ENCODE assay signal across 21 cellular contexts in the genomic region with DNA sequence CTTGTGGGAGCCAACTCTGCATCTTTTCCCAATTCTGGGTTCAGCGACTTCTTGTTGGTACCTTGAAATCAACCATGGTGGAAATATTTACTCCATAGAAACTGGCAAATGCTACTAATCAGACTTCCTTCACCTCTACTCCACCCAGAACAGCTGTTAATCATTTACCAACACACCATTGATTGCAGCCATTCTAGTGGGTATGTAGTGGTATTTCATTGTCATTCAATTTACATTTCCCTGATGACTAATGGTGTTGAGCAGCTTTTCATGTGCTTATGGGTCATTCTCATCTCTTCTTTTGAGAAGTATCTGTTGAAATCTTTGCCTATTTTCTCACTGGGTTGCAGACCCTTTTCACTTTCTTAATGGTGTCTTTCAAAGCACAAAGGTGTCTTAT.
A peak's percentile ranks its signal among the peaks of the same experiment; 100 is the strongest.
DNase-seq lines count a peak whose midpoint lies in the region; ATAC-seq lines count a peak whose summit lies in the region.
"Had no signal": no experiment of that assay in that cellular context is flagged by ENCODE, and none has a peak within 500 bp of the region (broad histone marks: within the 10 kb centered on the region; RNA-seq: fewer than 3 reads in every experiment).

No MANE protein-coding gene starts in this region.

- peaks cover 3% of the 10 kb centered on the region for H3K27me3 Mint-ChIP-seq in activated CD8-positive, alpha-beta T cell treated with anti-CD3 and anti-CD28 coated beads, Interleukin-2, amount 10 ng/mL, durations not matched to agents 7 days and 5 days (ENCODE audit: low read depth)
- H3K27me3 Mint-ChIP-seq: effector memory CD8-positive, alpha-beta T cell; stimulated activated memory B cell treated with anti-CD40 and anti-IgM and Interleukin-4, amounts not matched to agents 10 μg/mL and 1 μg/mL and 100 μg/mL, for 72 hours had no signal

- no peaks in the 10 kb centered on the region for H3K36me3 Mint-ChIP-seq in activated CD8-positive, alpha-beta T cell treated with anti-CD3 and anti-CD28 coated beads, Interleukin-2, amount 10 ng/mL, durations not matched to agents 7 days and 5 days (ENCODE audit: low read depth)
- H3K36me3 Mint-ChIP-seq: stimulated activated memory B cell treated with anti-CD40 and anti-IgM and Interleukin-4, amounts not matched to agents 10 μg/mL and 1 μg/mL and 100 μg/mL, for 72 hours had no signal

- H3K9me3 Mint-ChIP-seq in activated CD8-positive, alpha-beta T cell treated with anti-CD3 and anti-CD28 coated beads, Interleukin-2, amount 10 ng/mL, durations not matched to agents 7 days and 5 days (ENCODE audit: insufficient read depth), result no peaks in the 10 kb centered on the region

- ATAC-seq in activated CD8-positive, alpha-beta T cell treated with anti-CD3 and anti-CD28 coated beads, Interleukin-2, amount 10 ng/mL, durations not matched to agents 7 days and 5 days, result no peak
- ATAC-seq: effector memory CD8-positive, alpha-beta T cell; heart left ventricle; Right ventricle myocardium inferior; stimulated activated memory B cell treated with anti-CD40 and anti-IgM and Interleukin-4, amounts not matched to agents 10 μg/mL and 1 μg/mL and 100 μg/mL, for 72 hours had no signal

- H3K4me1 Mint-ChIP-seq in activated CD8-positive, alpha-beta T cell treated with anti-CD3 and anti-CD28 coated beads, Interleukin-2, amount 10 ng/mL, durations not matched to agents 7 days and 5 days (ENCODE audit: low read depth), result no peaks in the 10 kb centered on the region
- H3K4me1 Mint-ChIP-seq: activated B cell treated with CpG ODN at 0.5 μM for 24 hours; stimulated activated memory B cell treated with anti-CD40 and anti-IgM and Interleukin-4, amounts not matched to agents 10 μg/mL and 1 μg/mL and 100 μg/mL, for 72 hours had no signal

- peak; percentile 93 for DNase-seq in HT-29 (ENCODE audit: low spot score)
- DNase-seq in astrocyte of the hippocampus (ENCODE audit: low read depth, low spot score), result peak; percentile 27
- DNase-seq in iris pigment epithelial cell (ENCODE audit: low read depth), result peak; percentile 8
- DNase-seq in stimulated activated CD4-positive, alpha-beta T cell treated with anti-CD3 and anti-CD28 coated beads, Interleukin-4, amount 100 ng/mL, for 4 hours, result no peak
- DNase-seq in stimulated activated CD4-positive, alpha-beta T cell treated with anti-CD3 and anti-CD28 coated beads, Interleukin-4, amount 100 ng/mL, for 1 hour, result no peak
- no peak for DNase-seq in AML-193 (lab: John Stamatoyannopoulos, UW)
- DNase-seq in activated CD8-positive, alpha-beta T cell treated with anti-CD3 and anti-CD28 coated beads, Interleukin-2, amount 10 ng/mL, durations not matched to agents 7 days and 5 days, result no peak
- DNase-seq: activated B cell treated with CpG ODN at 0.5 μM for 24 hours; activated CD4-positive, alpha-beta T cell treated with anti-CD3 and anti-CD28 coated beads, Interleukin-2, amount 50 U/mL, for 48 hours; activated gamma-delta T cell; colonic mucosa; effector memory CD8-positive, alpha-beta T cell; H9; heart left ventricle; NCI-H146; NCI-H510A treated with DMSO at 0.1 percent for 48 hours; T1000; testis had no signal

- no peak overlapping the region for H3K4me3 Mint-ChIP-seq in activated CD8-positive, alpha-beta T cell treated with anti-CD3 and anti-CD28 coated beads, Interleukin-2, amount 10 ng/mL, durations not matched to agents 7 days and 5 days
- H3K4me3 Mint-ChIP-seq: activated B cell treated with CpG ODN at 0.5 μM for 24 hours; effector memory CD8-positive, alpha-beta T cell; H9; neural crest cell; stimulated activated memory B cell treated with anti-CD40 and anti-IgM and Interleukin-4, amounts not matched to agents 10 μg/mL and 1 μg/mL and 100 μg/mL, for 72 hours had no signal

- CTCF ChIA-PET in activated CD8-positive, alpha-beta T cell treated with anti-CD3 and anti-CD28 coated beads, Interleukin-2, amount 10 ng/mL, durations not matched to agents 7 days and 5 days (lab: Charles Lee), result no interaction called here

- H3K27ac Mint-ChIP-seq in activated CD8-positive, alpha-beta T cell treated with anti-CD3 and anti-CD28 coated beads, Interleukin-2, amount 10 ng/mL, durations not matched to agents 7 days and 5 days, result no peak overlapping the region
- H3K27ac Mint-ChIP-seq: activated B cell treated with CpG ODN at 0.5 μM for 24 hours; effector memory CD8-positive, alpha-beta T cell; H9; stimulated activated memory B cell treated with anti-CD40 and anti-IgM and Interleukin-4, amounts not matched to agents 10 μg/mL and 1 μg/mL and 100 μg/mL, for 72 hours had no signal

- POLR2A ChIA-PET in activated CD8-positive, alpha-beta T cell treated with anti-CD3 and anti-CD28 coated beads, Interleukin-2, amount 10 ng/mL, durations not matched to agents 7 days and 5 days (lab: Charles Lee), result no interaction called here

Comparison
In these comparisons a context has a peak if more than half of its experiments do, and no peak if none do; other contexts are left out.
1. DNase-seq: peak in HT-29 (single experiment), astrocyte of the hippocampus (single experiment) and iris pigment epithelial cell (single experiment); none in stimulated activated CD4-positive, alpha-beta T cell treated with anti-CD3 and anti-CD28 coated beads, Interleukin-4, amount 100 ng/mL, for 4 hours (0 of 2), stimulated activated CD4-positive, alpha-beta T cell treated with anti-CD3 and anti-CD28 coated beads, Interleukin-4, amount 100 ng/mL, for 1 hour (single experiment), AML-193 (0 of 2) and activated CD8-positive, alpha-beta T cell treated with anti-CD3 and anti-CD28 coated beads, Interleukin-2, amount 10 ng/mL, durations not matched to agents 7 days and 5 days (single experiment).